In the genomic region with DNA sequence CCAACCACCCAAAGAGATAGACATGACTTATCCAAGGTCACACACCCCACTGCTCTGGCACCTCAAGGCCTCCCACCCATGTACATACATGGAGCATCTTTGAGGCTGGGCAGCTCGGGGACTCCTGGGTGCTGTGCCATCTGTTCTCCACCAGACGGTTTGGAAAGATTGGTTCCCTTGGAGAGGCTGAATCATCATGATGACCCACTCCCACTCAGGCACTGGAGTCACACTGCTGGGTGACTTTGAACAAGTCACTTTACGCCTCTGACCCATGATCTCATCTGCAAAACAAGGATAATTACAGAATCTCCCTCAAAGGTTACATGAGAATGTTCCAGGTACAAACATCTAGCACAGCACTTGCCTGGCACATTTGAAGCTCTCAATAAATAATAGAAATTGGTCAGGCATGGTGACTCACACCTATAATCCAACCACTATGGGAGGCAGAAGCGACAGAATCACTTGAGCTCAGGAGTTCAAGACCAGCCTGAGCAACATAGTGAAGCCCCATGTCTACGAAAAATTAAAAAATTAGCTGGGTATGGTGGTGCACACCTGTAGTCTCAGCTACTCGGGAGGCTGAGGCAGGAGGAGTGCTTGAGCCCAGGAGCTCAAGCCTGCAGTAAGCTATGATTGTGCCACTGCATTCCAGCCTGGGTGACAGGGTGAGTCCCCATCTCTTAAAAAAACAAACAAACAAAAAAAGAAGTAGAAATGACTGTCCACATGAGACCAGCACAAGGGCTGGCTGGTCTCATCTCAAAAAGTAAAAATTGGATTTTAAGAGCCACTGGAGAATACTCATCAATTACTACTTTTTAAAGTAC, we compare ENCODE assay signal across 1 cellular context.
TF ChIP-seq lines count a peak whose summit lies in the region.

No MANE protein-coding gene starts in this region.

TF ChIP-seq in K562, 482 proteins besides CTCF, POLR2A, EP300 and RAD21 (continued from another document):
- TF ChIP-seq, protein P1, sequence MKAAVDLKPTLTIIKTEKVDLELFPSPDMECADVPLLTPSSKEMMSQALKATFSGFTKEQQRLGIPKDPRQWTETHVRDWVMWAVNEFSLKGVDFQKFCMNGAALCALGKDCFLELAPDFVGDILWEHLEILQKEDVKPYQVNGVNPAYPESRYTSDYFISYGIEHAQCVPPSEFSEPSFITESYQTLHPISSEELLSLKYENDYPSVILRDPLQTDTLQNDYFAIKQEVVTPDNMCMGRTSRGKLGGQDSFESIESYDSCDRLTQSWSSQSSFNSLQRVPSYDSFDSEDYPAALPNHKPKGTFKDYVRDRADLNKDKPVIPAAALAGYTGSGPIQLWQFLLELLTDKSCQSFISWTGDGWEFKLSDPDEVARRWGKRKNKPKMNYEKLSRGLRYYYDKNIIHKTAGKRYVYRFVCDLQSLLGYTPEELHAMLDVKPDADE (conservative IDR thresholded peaks at IDR 0.05; ENCODE audit: control insufficient read depth, low read depth, low read length): no peak
- no peak for TF ChIP-seq BRF1 (IDR thresholded peaks at IDR 0.05; ENCODE audit: borderline replicate concordance, extremely low read depth, insufficient read length)
- TF ChIP-seq HNRNPL (IDR thresholded peaks at IDR 0.05; ENCODE audit: low read depth, low read length): no peak
- TF ChIP-seq GTF2A2 (tag; IDR thresholded peaks at IDR 0.05): no peak
- no peak for TF ChIP-seq ZNF707 (CRISPR knock-in tag; conservative IDR thresholded peaks at IDR 0.05)
- TF ChIP-seq IRF2 (CRISPR knock-in tag; IDR thresholded peaks at IDR 0.05): no peak
- TF ChIP-seq STAT5B (CRISPR knock-in tag; IDR thresholded peaks at IDR 0.05): no peak
- no peak for TF ChIP-seq ZNF75A (CRISPR knock-in tag; IDR thresholded peaks at IDR 0.05)
- TF ChIP-seq, protein P2, sequence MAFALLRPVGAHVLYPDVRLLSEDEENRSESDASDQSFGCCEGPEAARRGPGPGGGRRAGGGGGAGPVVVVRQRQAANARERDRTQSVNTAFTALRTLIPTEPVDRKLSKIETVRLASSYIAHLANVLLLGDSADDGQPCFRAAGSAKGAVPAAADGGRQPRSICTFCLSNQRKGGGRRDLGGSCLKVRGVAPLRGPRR (CRISPR knock-in tag; IDR thresholded peaks at IDR 0.05): no peak
- TF ChIP-seq CSDE1 (IDR thresholded peaks at IDR 0.05): 0 out of 4 replicates have a peak, but pooled peaks of 1 of the 2 experiments have one; percentile 72
- TF ChIP-seq ZNF146 (CRISPR knock-in tag; IDR thresholded peaks at IDR 0.05; ENCODE audit: unreplicated experiment): no peak
- no peak for TF ChIP-seq HDGF (IDR thresholded peaks at IDR 0.05)
- TF ChIP-seq ARID1B (IDR thresholded peaks at IDR 0.05): peak; percentile 41; the same call in 1 of the 2 replicates
- TF ChIP-seq, protein P3, sequence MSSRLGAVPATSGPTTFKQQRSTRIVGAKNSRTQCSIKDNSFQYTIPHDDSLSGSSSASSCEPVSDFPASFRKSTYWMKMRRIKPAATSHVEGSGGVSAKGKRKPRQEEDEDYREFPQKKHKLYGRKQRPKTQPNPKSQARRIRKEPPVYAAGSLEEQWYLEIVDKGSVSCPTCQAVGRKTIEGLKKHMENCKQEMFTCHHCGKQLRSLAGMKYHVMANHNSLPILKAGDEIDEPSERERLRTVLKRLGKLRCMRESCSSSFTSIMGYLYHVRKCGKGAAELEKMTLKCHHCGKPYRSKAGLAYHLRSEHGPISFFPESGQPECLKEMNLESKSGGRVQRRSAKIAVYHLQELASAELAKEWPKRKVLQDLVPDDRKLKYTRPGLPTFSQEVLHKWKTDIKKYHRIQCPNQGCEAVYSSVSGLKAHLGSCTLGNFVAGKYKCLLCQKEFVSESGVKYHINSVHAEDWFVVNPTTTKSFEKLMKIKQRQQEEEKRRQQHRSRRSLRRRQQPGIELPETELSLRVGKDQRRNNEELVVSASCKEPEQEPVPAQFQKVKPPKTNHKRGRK (tag; IDR thresholded peaks at IDR 0.05): no peak
- TF ChIP-seq NCOA6 (IDR thresholded peaks at IDR 0.05): no peak
- no peak for TF ChIP-seq GTF2E2 (tag; IDR thresholded peaks at IDR 0.05)
- TF ChIP-seq RBM22 (IDR thresholded peaks at IDR 0.05; ENCODE audit: low read depth, low read length, poor library complexity, severe bottlenecking): no peak
- TF ChIP-seq FOXJ2 (tag; IDR thresholded peaks at IDR 0.05): no peak
- TF ChIP-seq, protein P4, sequence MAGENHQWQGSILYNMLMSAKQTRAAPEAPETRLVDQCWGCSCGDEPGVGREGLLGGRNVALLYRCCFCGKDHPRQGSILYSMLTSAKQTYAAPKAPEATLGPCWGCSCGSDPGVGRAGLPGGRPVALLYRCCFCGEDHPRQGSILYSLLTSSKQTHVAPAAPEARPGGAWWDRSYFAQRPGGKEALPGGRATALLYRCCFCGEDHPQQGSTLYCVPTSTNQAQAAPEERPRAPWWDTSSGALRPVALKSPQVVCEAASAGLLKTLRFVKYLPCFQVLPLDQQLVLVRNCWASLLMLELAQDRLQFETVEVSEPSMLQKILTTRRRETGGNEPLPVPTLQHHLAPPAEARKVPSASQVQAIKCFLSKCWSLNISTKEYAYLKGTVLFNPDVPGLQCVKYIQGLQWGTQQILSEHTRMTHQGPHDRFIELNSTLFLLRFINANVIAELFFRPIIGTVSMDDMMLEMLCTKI (IDR thresholded peaks at IDR 0.05; ENCODE audit: partially characterized antibody): no peak
- TF ChIP-seq JUN (IDR thresholded peaks at IDR 0.05; ENCODE audit: borderline replicate concordance, low read depth, low read length): peak; percentile 85
- no peak for TF ChIP-seq JUN (CRISPR knock-in tag; IDR thresholded peaks at IDR 0.05; ENCODE audit: borderline replicate concordance)
- peak; percentile 63 for TF ChIP-seq WHSC1 (IDR thresholded peaks at IDR 0.05; ENCODE audit: low read length)
- TF ChIP-seq KDM1A (IDR thresholded peaks at IDR 0.05): peak in 1 of 2 experiments; percentile 35; a peak in 1 of 4 replicates
- TF ChIP-seq, protein P5, sequence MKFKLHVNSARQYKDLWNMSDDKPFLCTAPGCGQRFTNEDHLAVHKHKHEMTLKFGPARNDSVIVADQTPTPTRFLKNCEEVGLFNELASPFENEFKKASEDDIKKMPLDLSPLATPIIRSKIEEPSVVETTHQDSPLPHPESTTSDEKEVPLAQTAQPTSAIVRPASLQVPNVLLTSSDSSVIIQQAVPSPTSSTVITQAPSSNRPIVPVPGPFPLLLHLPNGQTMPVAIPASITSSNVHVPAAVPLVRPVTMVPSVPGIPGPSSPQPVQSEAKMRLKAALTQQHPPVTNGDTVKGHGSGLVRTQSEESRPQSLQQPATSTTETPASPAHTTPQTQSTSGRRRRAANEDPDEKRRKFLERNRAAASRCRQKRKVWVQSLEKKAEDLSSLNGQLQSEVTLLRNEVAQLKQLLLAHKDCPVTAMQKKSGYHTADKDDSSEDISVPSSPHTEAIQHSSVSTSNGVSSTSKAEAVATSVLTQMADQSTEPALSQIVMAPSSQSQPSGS (CRISPR knock-in tag; IDR thresholded peaks at IDR 0.05): no peak
- 0 out of 2 replicates have a peak, but pooled peaks have one; percentile 12 for TF ChIP-seq SMARCA4 (IDR thresholded peaks at IDR 0.05)
- peak; percentile 11; the same call in 1 of the 2 replicates for TF ChIP-seq BCOR (IDR thresholded peaks at IDR 0.05)
- no peak for TF ChIP-seq HNRNPLL (IDR thresholded peaks at IDR 0.05; ENCODE audit: low read depth, low read length, poor library complexity, severe bottlenecking)
- TF ChIP-seq ZNF766 (CRISPR knock-in tag; conservative IDR thresholded peaks at IDR 0.05): no peak
- TF ChIP-seq XRCC4 (IDR thresholded peaks at IDR 0.05; ENCODE audit: extremely low read depth, insufficient read depth, insufficient read length): no peak
- TF ChIP-seq, protein P6, sequence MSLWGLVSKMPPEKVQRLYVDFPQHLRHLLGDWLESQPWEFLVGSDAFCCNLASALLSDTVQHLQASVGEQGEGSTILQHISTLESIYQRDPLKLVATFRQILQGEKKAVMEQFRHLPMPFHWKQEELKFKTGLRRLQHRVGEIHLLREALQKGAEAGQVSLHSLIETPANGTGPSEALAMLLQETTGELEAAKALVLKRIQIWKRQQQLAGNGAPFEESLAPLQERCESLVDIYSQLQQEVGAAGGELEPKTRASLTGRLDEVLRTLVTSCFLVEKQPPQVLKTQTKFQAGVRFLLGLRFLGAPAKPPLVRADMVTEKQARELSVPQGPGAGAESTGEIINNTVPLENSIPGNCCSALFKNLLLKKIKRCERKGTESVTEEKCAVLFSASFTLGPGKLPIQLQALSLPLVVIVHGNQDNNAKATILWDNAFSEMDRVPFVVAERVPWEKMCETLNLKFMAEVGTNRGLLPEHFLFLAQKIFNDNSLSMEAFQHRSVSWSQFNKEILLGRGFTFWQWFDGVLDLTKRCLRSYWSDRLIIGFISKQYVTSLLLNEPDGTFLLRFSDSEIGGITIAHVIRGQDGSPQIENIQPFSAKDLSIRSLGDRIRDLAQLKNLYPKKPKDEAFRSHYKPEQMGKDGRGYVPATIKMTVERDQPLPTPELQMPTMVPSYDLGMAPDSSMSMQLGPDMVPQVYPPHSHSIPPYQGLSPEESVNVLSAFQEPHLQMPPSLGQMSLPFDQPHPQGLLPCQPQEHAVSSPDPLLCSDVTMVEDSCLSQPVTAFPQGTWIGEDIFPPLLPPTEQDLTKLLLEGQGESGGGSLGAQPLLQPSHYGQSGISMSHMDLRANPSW (CRISPR knock-in tag; IDR thresholded peaks at IDR 0.05): no peak
- TF ChIP-seq DPF2 (IDR thresholded peaks at IDR 0.05): 0 out of 2 replicates have a peak, but pooled peaks have one; percentile 17
- no peak for TF ChIP-seq ZNF263 (CRISPR knock-in tag; IDR thresholded peaks at IDR 0.05; ENCODE audit: borderline replicate concordance)
- no peak for TF ChIP-seq ILK (tag; IDR thresholded peaks at IDR 0.05; ENCODE audit: borderline replicate concordance, low read depth)
- TF ChIP-seq SAFB (IDR thresholded peaks at IDR 0.05; ENCODE audit: borderline replicate concordance, low read depth, low read length): no peak
- TF ChIP-seq, protein P7, sequence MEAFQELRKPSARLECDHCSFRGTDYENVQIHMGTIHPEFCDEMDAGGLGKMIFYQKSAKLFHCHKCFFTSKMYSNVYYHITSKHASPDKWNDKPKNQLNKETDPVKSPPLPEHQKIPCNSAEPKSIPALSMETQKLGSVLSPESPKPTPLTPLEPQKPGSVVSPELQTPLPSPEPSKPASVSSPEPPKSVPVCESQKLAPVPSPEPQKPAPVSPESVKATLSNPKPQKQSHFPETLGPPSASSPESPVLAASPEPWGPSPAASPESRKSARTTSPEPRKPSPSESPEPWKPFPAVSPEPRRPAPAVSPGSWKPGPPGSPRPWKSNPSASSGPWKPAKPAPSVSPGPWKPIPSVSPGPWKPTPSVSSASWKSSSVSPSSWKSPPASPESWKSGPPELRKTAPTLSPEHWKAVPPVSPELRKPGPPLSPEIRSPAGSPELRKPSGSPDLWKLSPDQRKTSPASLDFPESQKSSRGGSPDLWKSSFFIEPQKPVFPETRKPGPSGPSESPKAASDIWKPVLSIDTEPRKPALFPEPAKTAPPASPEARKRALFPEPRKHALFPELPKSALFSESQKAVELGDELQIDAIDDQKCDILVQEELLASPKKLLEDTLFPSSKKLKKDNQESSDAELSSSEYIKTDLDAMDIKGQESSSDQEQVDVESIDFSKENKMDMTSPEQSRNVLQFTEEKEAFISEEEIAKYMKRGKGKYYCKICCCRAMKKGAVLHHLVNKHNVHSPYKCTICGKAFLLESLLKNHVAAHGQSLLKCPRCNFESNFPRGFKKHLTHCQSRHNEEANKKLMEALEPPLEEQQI (IDR thresholded peaks at IDR 0.05): no peak
- no peak for TF ChIP-seq ZFPM2 (CRISPR knock-in tag; IDR thresholded peaks at IDR 0.05)
- TF ChIP-seq POLR2H (tag; IDR thresholded peaks at IDR 0.05; ENCODE audit: low read depth): no peak
- TF ChIP-seq RAD51 (IDR thresholded peaks at IDR 0.05; ENCODE audit: borderline replicate concordance, low read depth): no peak
- 0 out of 2 replicates have a peak, but pooled peaks have one; percentile 11 for TF ChIP-seq CREM (IDR thresholded peaks at IDR 0.05; ENCODE audit: low read depth)
- TF ChIP-seq ZFP36 (IDR thresholded peaks at IDR 0.05; ENCODE audit: low read depth, low read length, partially characterized antibody): peak; percentile 45
- TF ChIP-seq, protein P8, sequence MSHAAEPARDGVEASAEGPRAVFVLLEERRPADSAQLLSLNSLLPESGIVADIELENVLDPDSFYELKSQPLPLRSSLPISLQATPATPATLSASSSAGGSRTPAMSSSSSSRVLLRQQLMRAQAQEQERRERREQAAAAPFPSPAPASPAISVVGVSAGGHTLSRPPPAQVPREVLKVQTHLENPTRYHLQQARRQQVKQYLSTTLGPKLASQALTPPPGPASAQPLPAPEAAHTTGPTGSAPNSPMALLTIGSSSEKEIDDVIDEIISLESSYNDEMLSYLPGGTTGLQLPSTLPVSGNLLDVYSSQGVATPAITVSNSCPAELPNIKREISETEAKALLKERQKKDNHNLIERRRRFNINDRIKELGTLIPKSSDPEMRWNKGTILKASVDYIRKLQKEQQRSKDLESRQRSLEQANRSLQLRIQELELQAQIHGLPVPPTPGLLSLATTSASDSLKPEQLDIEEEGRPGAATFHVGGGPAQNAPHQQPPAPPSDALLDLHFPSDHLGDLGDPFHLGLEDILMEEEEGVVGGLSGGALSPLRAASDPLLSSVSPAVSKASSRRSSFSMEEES (CRISPR knock-in tag; IDR thresholded peaks at IDR 0.05): no peak
- peak; percentile 46 for TF ChIP-seq CBFA2T2 (conservative IDR thresholded peaks at IDR 0.05)
- TF ChIP-seq TRIM24 (IDR thresholded peaks at IDR 0.05): 0 out of 4 replicates have a peak, but pooled peaks of 1 of the 2 experiments have one; percentile 8
- no peak for TF ChIP-seq ZNF408 (CRISPR knock-in tag; IDR thresholded peaks at IDR 0.05; ENCODE audit: low read depth)
- TF ChIP-seq SRSF3 (IDR thresholded peaks at IDR 0.05; ENCODE audit: insufficient read depth, low read length): no peak
